Comparison of ENCODE assay signal across 23 cellular contexts in the genomic region with DNA sequence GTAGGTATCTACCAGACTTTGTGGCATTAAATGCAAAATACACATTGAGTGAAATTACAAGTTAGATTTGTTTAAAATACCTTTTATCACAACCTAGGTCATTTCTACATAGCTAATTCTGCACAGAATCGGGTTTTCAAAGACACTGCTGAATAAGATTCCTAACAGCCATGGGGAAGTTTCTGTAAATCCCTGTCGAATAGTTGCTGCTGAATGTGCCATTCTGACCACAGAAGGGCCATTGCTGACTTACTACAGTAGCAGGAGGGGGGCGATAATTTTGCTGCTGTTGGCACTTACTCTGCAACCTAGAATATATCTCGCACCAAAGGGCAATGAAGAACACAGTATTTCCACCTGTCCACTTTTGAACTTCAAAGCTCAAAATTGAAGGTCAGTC.
"Had no signal": no experiment of that assay in that cellular context is flagged by ENCODE, and none has a peak within 500 bp of the region (broad histone marks: within the 10 kb centered on the region; RNA-seq: fewer than 3 reads in every experiment).

No MANE protein-coding gene starts in this region.

- ATAC-seq: activated CD4-positive, alpha-beta T cell treated with anti-CD3 and anti-CD28 coated beads for 36 hours; activated T-cell treated with anti-CD3 and anti-CD28 coated beads, Interleukin-2, amount 50 U/mL, for 72 hours; esophagus mucosa; left ventricle myocardium superior; mucosa of descending colon; naive thymus-derived CD4-positive, alpha-beta T cell had no signal

- H3K27ac Mint-ChIP-seq: activated B cell treated with CpG ODN at 0.5 μM for 24 hours; activated CD4-positive, alpha-beta memory T cell treated with anti-CD3 and anti-CD28 coated beads for 36 hours; activated CD4-positive, alpha-beta T cell treated with anti-CD3 and anti-CD28 coated beads for 36 hours; activated naive CD4-positive, alpha-beta T cell treated with anti-CD3 and anti-CD28 coated beads for 36 hours; activated naive CD8-positive, alpha-beta T cell treated with anti-CD3 and anti-CD28 coated beads, Interleukin-2, amount 10 ng/mL, durations not matched to agents 7 days and 5 days; activated T-cell treated with anti-CD3 and anti-CD28 coated beads, Interleukin-2, amount 50 U/mL, for 72 hours; memory B cell; naive thymus-derived CD4-positive, alpha-beta T cell; T-helper 1 cell treated with Interleukin-12 subunit alpha and Interleukin-12 subunit beta and Interleukin-4 antibody, amounts not matched to agents 30 μg/mL and 1 μg/mL, for 36 hours had no signal

- H3K27me3 Mint-ChIP-seq: activated B cell treated with CpG ODN at 0.5 μM for 24 hours, memory B cell had no signal

- H3K27ac ChIP-seq: cardiac muscle cell, tibial nerve had no signal

- H3K36me3 Mint-ChIP-seq: activated CD4-positive, alpha-beta memory T cell treated with anti-CD3 and anti-CD28 coated beads for 36 hours; activated naive CD8-positive, alpha-beta T cell treated with anti-CD3 and anti-CD28 coated beads, Interleukin-2, amount 10 ng/mL, durations not matched to agents 7 days and 5 days; naive thymus-derived CD4-positive, alpha-beta T cell had no signal

- DNase-seq: activated B cell treated with CpG ODN at 0.5 μM for 24 hours; activated CD4-positive, alpha-beta memory T cell treated with anti-CD3 and anti-CD28 coated beads for 36 hours; activated CD4-positive, alpha-beta T cell treated with anti-CD3 and anti-CD28 coated beads for 36 hours; activated effector memory CD4-positive, alpha-beta T cell treated with Interleukin-2 at 50 U/mL for 16 hours; activated naive CD4-positive, alpha-beta T cell treated with anti-CD3 and anti-CD28 coated beads for 36 hours; activated naive CD8-positive, alpha-beta T cell treated with anti-CD3 and anti-CD28 coated beads, Interleukin-2, amount 10 ng/mL, durations not matched to agents 7 days and 5 days; activated T-cell treated with anti-CD3 and anti-CD28 coated beads, Interleukin-2, amount 50 U/mL, for 72 hours; amniotic stem cell; dermis blood vessel endothelial cell; effector memory CD4-positive, alpha-beta T cell; foreskin melanocyte; left ventricle myocardium superior; mucosa of descending colon; naive thymus-derived CD4-positive, alpha-beta T cell; stimulated activated CD4-positive, alpha-beta T cell treated with anti-CD3 and anti-CD28 coated beads, Interleukin-2, amount 100 ng/mL, for 48 hours; stimulated activated naive CD4-positive, alpha-beta T cell treated with Interleukin-2 at 50 U/mL for 16 hours; T1000 had no signal

- H3K4me1 Mint-ChIP-seq: activated CD4-positive, alpha-beta T cell treated with anti-CD3 and anti-CD28 coated beads for 36 hours; activated naive CD8-positive, alpha-beta T cell treated with anti-CD3 and anti-CD28 coated beads, Interleukin-2, amount 10 ng/mL, durations not matched to agents 7 days and 5 days had no signal

- H3K4me3 ChIP-seq: cardiac muscle cell, mucosa of descending colon, smooth muscle cell, tibial nerve had no signal

- H3K4me3 Mint-ChIP-seq: activated B cell treated with CpG ODN at 0.5 μM for 24 hours; activated CD4-positive, alpha-beta memory T cell treated with anti-CD3 and anti-CD28 coated beads for 36 hours; activated CD4-positive, alpha-beta T cell treated with anti-CD3 and anti-CD28 coated beads for 36 hours; activated naive CD4-positive, alpha-beta T cell treated with anti-CD3 and anti-CD28 coated beads for 36 hours; activated naive CD8-positive, alpha-beta T cell treated with anti-CD3 and anti-CD28 coated beads, Interleukin-2, amount 10 ng/mL, durations not matched to agents 7 days and 5 days; activated T-cell treated with anti-CD3 and anti-CD28 coated beads, Interleukin-2, amount 50 U/mL, for 72 hours; memory B cell; naive thymus-derived CD4-positive, alpha-beta T cell; T-helper 1 cell treated with Interleukin-12 subunit alpha and Interleukin-12 subunit beta and Interleukin-4 antibody, amounts not matched to agents 30 μg/mL and 1 μg/mL, for 36 hours had no signal

- H3K9me3 ChIP-seq: mucosa of descending colon, tibial nerve had no signal

- H3K36me3 ChIP-seq: cardiac muscle cell, tibial nerve had no signal

- H3K9me3 Mint-ChIP-seq: activated B cell treated with CpG ODN at 0.5 μM for 24 hours; activated CD4-positive, alpha-beta memory T cell treated with anti-CD3 and anti-CD28 coated beads for 36 hours; activated naive CD4-positive, alpha-beta T cell treated with anti-CD3 and anti-CD28 coated beads for 36 hours; activated naive CD8-positive, alpha-beta T cell treated with anti-CD3 and anti-CD28 coated beads, Interleukin-2, amount 10 ng/mL, durations not matched to agents 7 days and 5 days; activated T-cell treated with anti-CD3 and anti-CD28 coated beads, Interleukin-2, amount 50 U/mL, for 72 hours; T-helper 1 cell treated with Interleukin-12 subunit alpha and Interleukin-12 subunit beta and Interleukin-4 antibody, amounts not matched to agents 30 μg/mL and 1 μg/mL, for 36 hours had no signal

- H3K27me3 ChIP-seq: cardiac muscle cell, tibial nerve had no signal
